ENCODE assay signal across 14 cellular contexts in genomic region chr6:105488521-105489212, GRCh38.
DNase-seq lines count a peak whose midpoint lies in the region; TF ChIP-seq lines count a peak whose summit lies in the region.
"Had no signal": no experiment of that assay in that cellular context is flagged by ENCODE, and none has a peak within 500 bp of the region (broad histone marks: within the 10 kb centered on the region; RNA-seq: fewer than 3 reads in every experiment).

No MANE protein-coding gene starts in this region.

- peak overlapping the region; percentile 57; the same call in 1 of the 2 replicates for H2AFZ ChIP-seq in OCI-LY3 (ENCODE audit: low read depth, low read length)
- H2AFZ ChIP-seq in neuronal stem cell (ENCODE audit: low read length): peak overlapping the region; percentile 44

- no peaks in the 10 kb centered on the region for H3K79me1 ChIP-seq in neuronal stem cell (ENCODE audit: low read depth, low read length)

- peak overlapping the region; percentile 68 for H3K4me2 ChIP-seq in OCI-LY3 (ENCODE audit: low read length)
- no peak overlapping the region for H3K4me2 ChIP-seq in neuronal stem cell (ENCODE audit: insufficient read depth, low read length, poor library complexity, severe bottlenecking)

- WGBS in esophagus muscularis mucosa: 45% methylated on average over 8 of the region's 8 CpGs
- no CpG with 5 or more reads among the region's 8 CpGs for WGBS in neuronal stem cell (ENCODE audit: extremely low coverage in 2 of 2, insufficient read length in 2 of 2, insufficient replicate concordance in 1 of 2), 2 donors

- peak overlapping the region; percentile 43 for H3K9ac ChIP-seq in OCI-LY3 (ENCODE audit: low read length)
- no peak overlapping the region for H3K9ac ChIP-seq in neuronal stem cell (ENCODE audit: low read depth, low read length, poor library complexity)

- TF ChIP-seq EP300 in esophagus muscularis mucosa (IDR thresholded peaks at IDR 0.05): no peak

- no peak overlapping the region for H2BK120ac ChIP-seq in neuronal stem cell (ENCODE audit: low read depth, low read length)

- H3K27ac Mint-ChIP-seq in CD14-positive monocyte: peak overlapping the region; percentile 58 to 85 (median 73)
- no peak overlapping the region for H3K27ac Mint-ChIP-seq in activated CD4-positive, alpha-beta T cell treated with anti-CD3 and anti-CD28 coated beads, Interleukin-2, amount 10 ng/mL, durations not matched to agents 7 days and 5 days
- H3K27ac Mint-ChIP-seq: B cell had no signal

- peak overlapping the region in 1 of 2 donors; percentile 30 for H3K4me3 Mint-ChIP-seq in CD14-positive monocyte
- H3K4me3 Mint-ChIP-seq in activated CD4-positive, alpha-beta T cell treated with anti-CD3 and anti-CD28 coated beads, Interleukin-2, amount 10 ng/mL, durations not matched to agents 7 days and 5 days: no peak overlapping the region
- H3K4me3 Mint-ChIP-seq: B cell had no signal

- H3K4me1 ChIP-seq in OCI-LY3 (ENCODE audit: low read length) (peaks cover 78% of the 10 kb centered on the region), esophagus muscularis mucosa (peaks cover 27 to 48% (median 42%) of the 10 kb centered on the region in 4 donors), neuronal stem cell (ENCODE audit: control insufficient read depth in 2 of 2, insufficient read depth in 1 of 2, low read depth in 1 of 2, low read length in 2 of 2) (peaks cover 4 to 16% of the 10 kb centered on the region in 2 donors), tibial artery (peaks cover 0 to 17% (median 0%) of the 10 kb centered on the region in 4 donors)

- DNase-seq in CD14-positive monocyte (ENCODE audit: low spot score) (no peak), esophagus muscularis mucosa (ENCODE audit: extremely low spot score) (no peak), neuronal stem cell (ENCODE audit: low spot score) (no peak), NCI-H510A treated with DMSO at 0.1 percent for 48 hours (lab: John Stamatoyannopoulos, UW) (no peak), GM13977 (ENCODE audit: low spot score) (no peak), tibial artery (no peak)
- no peak for DNase-seq in activated CD4-positive, alpha-beta T cell treated with anti-CD3 and anti-CD28 coated beads, Interleukin-2, amount 10 ng/mL, durations not matched to agents 7 days and 5 days
- DNase-seq: aorta, kidney glomerular epithelial cell, NCI-H1694 treated with DMSO at 0.1 percent for 48 hours, substantia nigra had no signal

- POLR2A ChIA-PET in activated CD4-positive, alpha-beta T cell treated with anti-CD3 and anti-CD28 coated beads, Interleukin-2, amount 10 ng/mL, durations not matched to agents 7 days and 5 days (lab: Charles Lee): no interaction called here

- no peaks in the 10 kb centered on the region for H4K20me1 ChIP-seq in OCI-LY3 (ENCODE audit: insufficient read depth, low read length)

- TF ChIP-seq CTCF in CD14-positive monocyte (IDR thresholded peaks at IDR 0.05) (no peak), OCI-LY3 (IDR thresholded peaks at IDR 0.05; ENCODE audit: low read depth, low read length) (no peak), esophagus muscularis mucosa (IDR thresholded peaks at IDR 0.05) (no peak), GM13977 (IDR thresholded peaks at IDR 0.05; ENCODE audit: extremely low read depth, insufficient read depth, missing control alignments) (no peak), tibial artery (IDR thresholded peaks at IDR 0.05) (no peak)

- H3K36me3 ChIP-seq in OCI-LY3 (replicated peaks; ENCODE audit: low read depth, low read length) (no peaks in the 10 kb centered on the region), esophagus muscularis mucosa (no peaks in the 10 kb centered on the region), neuronal stem cell (replicated peaks in 1 of 2; ENCODE audit: control insufficient read depth in 2 of 2, insufficient read depth in 2 of 2, low read length in 2 of 2) (no peaks in the 10 kb centered on the region), tibial artery (no peaks in the 10 kb centered on the region)

- no peak overlapping the region for H2BK5ac ChIP-seq in neuronal stem cell (ENCODE audit: low read length)

- in situ Hi-C loops in GM13977 (cut with MboI; ENCODE audit: low pct_unique_long_range_greater_than_20kb, low sequenced_read_pairs, unreplicated experiment): loop anchor here (25.0 kb wide), 2 partner anchors 599 to 799 kb away; partner anchors contain the start of gene PRDM1

- CTCF ChIA-PET in activated CD4-positive, alpha-beta T cell treated with anti-CD3 and anti-CD28 coated beads, Interleukin-2, amount 10 ng/mL, durations not matched to agents 7 days and 5 days (lab: Charles Lee): interaction anchor here (0.9 kb wide), 1 partner anchor 13 kb away, joined by 4 read pairs; no protein-coding TSS in a partner anchor

- H3K9me3 ChIP-seq in OCI-LY3 (ENCODE audit: insufficient read depth, low read length) (no peaks in the 10 kb centered on the region), esophagus muscularis mucosa (no peaks in the 10 kb centered on the region), neuronal stem cell (replicated peaks in 1 of 2; ENCODE audit: control insufficient read depth in 2 of 2, insufficient read depth in 1 of 2, low read depth in 1 of 2, low read length in 2 of 2) (no peaks in the 10 kb centered on the region), tibial artery (no peaks in the 10 kb centered on the region)

- H3K79me2 ChIP-seq in OCI-LY3 (ENCODE audit: low read length): no peaks in the 10 kb centered on the region

- H2BK15ac ChIP-seq in neuronal stem cell (ENCODE audit: low read length): no peak overlapping the region

- no peak overlapping the region for H3K4ac ChIP-seq in neuronal stem cell (ENCODE audit: low read length)

- H3K4me1 Mint-ChIP-seq in CD14-positive monocyte: peaks cover 34% of the 10 kb centered on the region
- H3K4me1 Mint-ChIP-seq in activated CD4-positive, alpha-beta T cell treated with anti-CD3 and anti-CD28 coated beads, Interleukin-2, amount 10 ng/mL, durations not matched to agents 7 days and 5 days: peaks cover 43% of the 10 kb centered on the region

- H3K23ac ChIP-seq in neuronal stem cell (ENCODE audit: low read depth, low read length, poor library complexity): no peak overlapping the region

- no peak overlapping the region for H2BK12ac ChIP-seq in neuronal stem cell (ENCODE audit: low read length)

- H3K27ac ChIP-seq in OCI-LY3 (ENCODE audit: low read length) (peak overlapping the region; percentile 93), esophagus muscularis mucosa (replicated peaks in 1 of 4) (peak overlapping the region in 3 of 4 donors; percentile 0 to 31 (median 7)), neuronal stem cell (replicated peaks; ENCODE audit: low read length) (no peak overlapping the region), tibial artery (no peak overlapping the region)
- H3K27ac ChIP-seq: epithelial cell of prostate had no signal

- H3K9me3 Mint-ChIP-seq in CD14-positive monocyte: no peaks in the 10 kb centered on the region
- H3K9me3 Mint-ChIP-seq in activated CD4-positive, alpha-beta T cell treated with anti-CD3 and anti-CD28 coated beads, Interleukin-2, amount 10 ng/mL, durations not matched to agents 7 days and 5 days: peaks cover 3% of the 10 kb centered on the region

- H3K14ac ChIP-seq in neuronal stem cell (ENCODE audit: low read length): no peak overlapping the region

- no peak overlapping the region for H3K18ac ChIP-seq in neuronal stem cell (ENCODE audit: low read length)

- H4K8ac ChIP-seq in neuronal stem cell (ENCODE audit: low read depth, low read length): no peak overlapping the region

- H3K27me3 Mint-ChIP-seq in CD14-positive monocyte (ENCODE audit: low read depth in 3 of 3): peaks cover 0 to 3% (median 0%) of the 10 kb centered on the region in 3 donors
- H3K27me3 Mint-ChIP-seq in activated CD4-positive, alpha-beta T cell treated with anti-CD3 and anti-CD28 coated beads, Interleukin-2, amount 10 ng/mL, durations not matched to agents 7 days and 5 days: peaks cover 2% of the 10 kb centered on the region

- 0 out of 2 replicates have a peak overlapping the region, but pooled peaks have one; percentile 23 for H3K4me3 ChIP-seq in OCI-LY3 (ENCODE audit: low read length)
- peak overlapping the region in 3 of 4 donors; percentile 0 to 26 (median 22) for H3K4me3 ChIP-seq in esophagus muscularis mucosa
- H3K4me3 ChIP-seq in neuronal stem cell (ENCODE audit: low read length in 2 of 2): no peak overlapping the region
- no peak overlapping the region for H3K4me3 ChIP-seq in tibial artery

- intact Hi-C loops in CD14-positive monocyte (cut with micrococcal nuclease) (loop anchor here (5.0 kb wide), 2 partner anchors 244 to 734 kb away; no protein-coding TSS in a partner anchor), esophagus muscularis mucosa (cut with DNase I) (loop anchor here (5.0 to 10.0 kb wide), 3 partner anchors 506 to 814 kb away; partner anchors contain the start of gene PRDM1), tibial artery (cut with DNase I; ENCODE audit: low total_unique reads) (no loop called here)

- no peak overlapping the region for H2AK5ac ChIP-seq in neuronal stem cell (ENCODE audit: low read depth, low read length)

- no peak overlapping the region for H4K91ac ChIP-seq in neuronal stem cell (ENCODE audit: low read depth, low read length, poor library complexity)

- H3K27me3 ChIP-seq in OCI-LY3 (ENCODE audit: low read depth, low read length) (no peaks in the 10 kb centered on the region), esophagus muscularis mucosa (no peaks in the 10 kb centered on the region), neuronal stem cell (ENCODE audit: control insufficient read depth in 3 of 3, insufficient read depth in 3 of 3, low read depth in 1 of 3, low read length in 3 of 3) (no peaks in the 10 kb centered on the region), tibial artery (no peaks in the 10 kb centered on the region)

- H3K36me3 Mint-ChIP-seq in CD14-positive monocyte: no peaks in the 10 kb centered on the region
- peaks cover 2% of the 10 kb centered on the region for H3K36me3 Mint-ChIP-seq in activated CD4-positive, alpha-beta T cell treated with anti-CD3 and anti-CD28 coated beads, Interleukin-2, amount 10 ng/mL, durations not matched to agents 7 days and 5 days (ENCODE audit: low read depth)

- TF ChIP-seq POLR2A in esophagus muscularis mucosa (IDR thresholded peaks at IDR 0.05; ENCODE audit: low read depth): no peak

Comparison
In these comparisons a context has a peak if more than half of its experiments do, and no peak if none do; other contexts are left out.
1. H3K27ac ChIP-seq: peak in OCI-LY3 (single experiment) and esophagus muscularis mucosa (3 of 4); none in neuronal stem cell (single experiment) and tibial artery (0 of 2).
2. H3K4me3 ChIP-seq: peak in OCI-LY3 (single experiment) and esophagus muscularis mucosa (3 of 4); none in neuronal stem cell (0 of 2) and tibial artery (0 of 2).